8 cellular contexts compared by ENCODE assay signal in genomic region chr17:48051706-48052486, GRCh38. TPM values are rescaled to one million over a fixed set of nuclear protein-coding genes. Genes with fewer than 3 reads are reported as not detected.
DNase-seq lines count a peak whose midpoint lies in the region; ATAC-seq and TF ChIP-seq lines count a peak whose summit lies in the region.

No MANE protein-coding gene starts in this region.

- TF ChIP-seq CTCF in AG04450 (IDR thresholded peaks at IDR 0.05; ENCODE audit: low read depth, low read length) (peak; percentile 24; the same call in 1 of the 2 replicates), astrocyte of the spinal cord (IDR thresholded peaks at IDR 0.05; ENCODE audit: low read depth, low read length) (no peak)

- H3K27ac ChIP-seq in AG04450 (ENCODE audit: low read depth, low read length) (peak overlapping the region; percentile 87), HUES64 (ENCODE audit: low read depth, low read length) (peak overlapping the region; percentile 80; the same call in 1 of the 2 replicates)

- in situ Hi-C loops in astrocyte of the spinal cord (cut with HindIII; ENCODE audit: low sequenced_read_pairs), result no loop called here

- H3K4me1 Mint-ChIP-seq in stimulated activated naive CD8-positive, alpha-beta T cell treated with anti-CD3 and anti-CD28 coated beads, Interleukin-15, amount 100 ng/mL, for 72 hours, result peaks cover 80% of the 10 kb centered on the region

- H3K27me3 Mint-ChIP-seq in stimulated activated naive CD8-positive, alpha-beta T cell treated with anti-CD3 and anti-CD28 coated beads, Interleukin-15, amount 100 ng/mL, for 72 hours, result no peaks in the 10 kb centered on the region

- no peaks in the 10 kb centered on the region for H3K9me3 Mint-ChIP-seq in stimulated activated naive CD8-positive, alpha-beta T cell treated with anti-CD3 and anti-CD28 coated beads, Interleukin-15, amount 100 ng/mL, for 72 hours

- DNase-seq in AG04450 (ENCODE audit: low read depth, low spot score) (no peak), astrocyte of the spinal cord (ENCODE audit: low read depth, low spot score) (peak; percentile 96), A172 (ENCODE audit: low spot score) (no peak), NCI-H146 (lab: John Stamatoyannopoulos, UW) (no peak)
- DNase-seq in stimulated activated naive CD8-positive, alpha-beta T cell treated with anti-CD3 and anti-CD28 coated beads, Interleukin-15, amount 100 ng/mL, for 72 hours, result no peak
- no peak for DNase-seq in activated CD4-positive, alpha-beta T cell treated with anti-CD3 and anti-CD28 coated beads, Interleukin-2, amount 50 U/mL, for 1 hour

- peak overlapping the region; percentile 44 for H3K4me3 ChIP-seq in AG04450 (ENCODE audit: low read depth, low read length)
- H3K4me3 ChIP-seq in HUES64 (ENCODE audit: low read length), result peak overlapping the region; percentile 0; the same call in 1 of the 2 replicates
- H3K4me3 ChIP-seq in astrocyte of the spinal cord (ENCODE audit: low read depth, low read length), result peak overlapping the region; percentile 31
- peak overlapping the region; percentile 27 for H3K4me3 ChIP-seq in iPS-15b (ENCODE audit: low read depth, low read length)

- H3K4me3 Mint-ChIP-seq in stimulated activated naive CD8-positive, alpha-beta T cell treated with anti-CD3 and anti-CD28 coated beads, Interleukin-15, amount 100 ng/mL, for 72 hours, result peak overlapping the region; percentile 86 to 95

- 73% methylated on average over 5 of the region's 5 CpGs for WGBS in HUES64

- H3K4me1 ChIP-seq in HUES64 (ENCODE audit: insufficient read depth, low read length) (peaks cover 48% of the 10 kb centered on the region), iPS-15b (ENCODE audit: control insufficient read depth, insufficient read depth, low read length) (peaks cover 40% of the 10 kb centered on the region)

- H3K9ac ChIP-seq in HUES64 (ENCODE audit: low read depth, low read length) (no peak overlapping the region), iPS-15b (ENCODE audit: low read depth, low read length) (no peak overlapping the region)

- CTCF ChIA-PET in AG04450 (lab: Charles Lee), result interaction anchor here (0.5 to 1.3 kb wide), 6 partner anchors 17 to 79 kb away, joined by 3 to 8 read pairs (median 3); no protein-coding TSS in a partner anchor

- POLR2A ChIA-PET in AG04450 (lab: Yijun Ruan, JAX), result interaction anchor here (1.9 kb wide), 1 partner anchor 49 kb away, joined by 6 read pairs; the partner anchor contains the start of gene CBX1

- peak overlapping the region; percentile 86 to 92 for H3K27ac Mint-ChIP-seq in stimulated activated naive CD8-positive, alpha-beta T cell treated with anti-CD3 and anti-CD28 coated beads, Interleukin-15, amount 100 ng/mL, for 72 hours

- ATAC-seq in stimulated activated naive CD8-positive, alpha-beta T cell treated with anti-CD3 and anti-CD28 coated beads, Interleukin-15, amount 100 ng/mL, for 72 hours, result no peak

- H3K27me3 ChIP-seq in AG04450 (ENCODE audit: control insufficient read depth, insufficient read depth, low read length) (no peaks in the 10 kb centered on the region), HUES64 (ENCODE audit: insufficient read depth, low read length) (no peaks in the 10 kb centered on the region), iPS-15b (ENCODE audit: control insufficient read depth, insufficient read depth, low read length) (no peaks in the 10 kb centered on the region)

- H3K36me3 ChIP-seq in HUES64 (ENCODE audit: insufficient read depth, low read length) (peaks cover 36% of the 10 kb centered on the region), iPS-15b (ENCODE audit: control insufficient read depth, insufficient read depth, low read length) (peaks cover 23% of the 10 kb centered on the region)

- no peaks in the 10 kb centered on the region; the same call in 1 of the 2 replicates for H3K9me3 ChIP-seq in AG04450 (ENCODE audit: control insufficient read depth, insufficient read depth, low read length)
- H3K9me3 ChIP-seq in HUES64 (ENCODE audit: insufficient read depth, low read depth, low read length), result no peaks in the 10 kb centered on the region
- H3K9me3 ChIP-seq in iPS-15b (ENCODE audit: control insufficient read depth, insufficient read depth, low read length), result no peaks in the 10 kb centered on the region

RNA-seq across cellular contexts. Expression of gene NFE2L1, which starts 3.7 kb away (rescaled TPM):
- 237 and 251 TPM in 2 replicates for polyA plus RNA-seq in AG04450 (2011; rRNA removed)
- polyA minus RNA-seq in AG04450 (2011; rRNA and poly(A)+ RNA removed), result 179 and 186 TPM in 2 replicates
- polyA plus RNA-seq in HUES64 (2013, experiment 1 of 2), result 101 TPM
- 104 TPM for polyA plus RNA-seq in HUES64 (2013, experiment 2 of 2)
- total RNA-seq in A172 (2014; rRNA removed; shearing (Covaris generic)), result 73.6 and 140 TPM in 2 replicates

RNA-seq across cellular contexts. Expression of gene COPZ2, which starts 14.3 kb away (rescaled TPM):
- polyA plus RNA-seq in AG04450 (2011; rRNA removed), result 107 and 122 TPM in 2 replicates
- 76.3 and 92.6 TPM in 2 replicates for polyA minus RNA-seq in AG04450 (2011; rRNA and poly(A)+ RNA removed)
- 0.70 TPM for polyA plus RNA-seq in HUES64 (2013, experiment 1 of 2)
- polyA plus RNA-seq in HUES64 (2013, experiment 2 of 2), result 1.2 TPM
- 24.1 and 40.0 TPM in 2 replicates for total RNA-seq in A172 (2014; rRNA removed; shearing (Covaris generic))

RNA-seq across cellular contexts. Expression of gene CBX1, which starts 49.4 kb away (rescaled TPM):
- 57.2 and 68.2 TPM in 2 replicates for polyA plus RNA-seq in AG04450 (2011; rRNA removed)
- 13.7 and 27.0 TPM in 2 replicates for polyA minus RNA-seq in AG04450 (2011; rRNA and poly(A)+ RNA removed)
- polyA plus RNA-seq in HUES64 (2013, experiment 1 of 2), result 153 TPM
- 173 TPM for polyA plus RNA-seq in HUES64 (2013, experiment 2 of 2)
- total RNA-seq in A172 (2014; rRNA removed; shearing (Covaris generic)), result 164 and 188 TPM in 2 replicates

RNA-seq across cellular contexts. Expression of gene SNX11, which starts 55.7 kb away (rescaled TPM):
- 16.0 and 17.2 TPM in 2 replicates for polyA plus RNA-seq in AG04450 (2011; rRNA removed)
- polyA minus RNA-seq in AG04450 (2011; rRNA and poly(A)+ RNA removed), result 14.2 and 22.0 TPM in 2 replicates
- 15.4 TPM for polyA plus RNA-seq in HUES64 (2013, experiment 1 of 2)
- polyA plus RNA-seq in HUES64 (2013, experiment 2 of 2), result 16.5 TPM
- 15.1 and 24.8 TPM in 2 replicates for total RNA-seq in A172 (2014; rRNA removed; shearing (Covaris generic))
